In genomic region chr17:75130059-75130631, GRCh38 we compare ENCODE assay signal across 6 cellular contexts. TPM values are rescaled to one million over a fixed set of nuclear protein-coding genes. Genes with fewer than 3 reads are reported as not detected.
DNase-seq lines count a peak whose midpoint lies in the region; ATAC-seq and TF ChIP-seq lines count a peak whose summit lies in the region.

No MANE protein-coding gene starts in this region.

- H3K4me3 ChIP-seq in BLaER1 treated with 17β-estradiol and CSF1 and Interleukin-3, amounts not matched to agents 10 nM and 100 nM, result peak overlapping the region; percentile 71 to 94 (median 82); a peak in 19 of 20 replicates
- peak overlapping the region; percentile 80 for H3K4me3 ChIP-seq in SJSA1
- peak overlapping the region; percentile 62 to 86 for H3K4me3 ChIP-seq in left lung

- POLR2A ChIA-PET in GM10248 (lab: Yijun Ruan, JAX), result interaction anchor here (0.6 kb wide), 1 partner anchor 725 kb away, joined by 11 read pairs; the partner anchor contains the start of gene WBP2

- H3K27ac ChIP-seq in BLaER1 treated with 17β-estradiol and CSF1 and Interleukin-3, amounts not matched to agents 10 nM and 100 nM, result peak overlapping the region in 8 of 11 experiments; percentile 89 to 97 (median 94); a peak in 11 of 22 replicates
- H3K27ac ChIP-seq in SJSA1 (no peak overlapping the region), left lung (peak overlapping the region; percentile 87 to 92)

- H4K20me1 ChIP-seq in BLaER1 treated with 17β-estradiol and CSF1 and Interleukin-3, amounts not matched to agents 10 nM and 100 nM, result peaks cover 5 to 44% (median 25%) of the 10 kb centered on the region in 11 experiments; a peak in 19 of 22 replicates

- H3K4me1 ChIP-seq in BLaER1 treated with 17β-estradiol and CSF1 and Interleukin-3, amounts not matched to agents 10 nM and 100 nM, result peaks cover 37 to 83% (median 54%) of the 10 kb centered on the region in 10 experiments
- H3K4me1 ChIP-seq in SJSA1 (replicated peaks) (peaks cover 32% of the 10 kb centered on the region), left lung (peaks cover 10 to 43% of the 10 kb centered on the region in 2 donors)

- peaks cover 19 to 39% (median 30%) of the 10 kb centered on the region in 11 experiments for H3K36me3 ChIP-seq in BLaER1 treated with 17β-estradiol and CSF1 and Interleukin-3, amounts not matched to agents 10 nM and 100 nM
- H3K36me3 ChIP-seq in SJSA1 (peaks cover 67% of the 10 kb centered on the region), left lung (peaks cover 0 to 26% of the 10 kb centered on the region in 2 donors)

- H3K4me2 ChIP-seq in BLaER1 treated with 17β-estradiol and CSF1 and Interleukin-3, amounts not matched to agents 10 nM and 100 nM, result peak overlapping the region; percentile 78 to 95 (median 91)

- DNase-seq in SJSA1 (ENCODE audit: low read depth in 1 of 2, low spot score in 2 of 2) (no peak), left lung (no peak), amygdala (lab: John Stamatoyannopoulos, UW) (no peak), SHP77 treated with DMSO at 0.1 percent for 48 hours (lab: John Stamatoyannopoulos, UW) (no peak), GM10248 (ENCODE audit: extremely low spot score) (no peak)

- H3K27me3 ChIP-seq in BLaER1 treated with 17β-estradiol and CSF1 and Interleukin-3, amounts not matched to agents 10 nM and 100 nM, result no peaks in the 10 kb centered on the region
- H3K27me3 ChIP-seq in SJSA1 (replicated peaks) (no peaks in the 10 kb centered on the region), left lung (no peaks in the 10 kb centered on the region)

- intact Hi-C loops in left lung (cut with DNase I), result no loop called here

- ATAC-seq in left lung, result no peak

- H3K9me3 ChIP-seq in BLaER1 treated with 17β-estradiol and CSF1 and Interleukin-3, amounts not matched to agents 10 nM and 100 nM (replicated peaks in 1 of 11), result no peaks in the 10 kb centered on the region
- no peaks in the 10 kb centered on the region for H3K9me3 ChIP-seq in SJSA1 (replicated peaks)
- no peaks in the 10 kb centered on the region for H3K9me3 ChIP-seq in left lung

- no peak for TF ChIP-seq CTCF in left lung (IDR thresholded peaks at IDR 0.05)
- TF ChIP-seq CTCF in GM10248 (IDR thresholded peaks at IDR 0.05; ENCODE audit: control extremely low read depth, extremely low read depth, low read depth, missing control alignments), result no peak

- CTCF ChIA-PET in GM10248 (lab: Yijun Ruan, JAX), result interaction anchor here (1.0 to 17.2 kb wide), 16 partner anchors 12 to 211 kb away, joined by 3 to 338 read pairs (median 6); partner anchors contain the start of genes ARMC7, JPT1, MRPL58 and SUMO2

- peak overlapping the region; percentile 89 to 96 (median 92); a peak in 20 of 22 replicates for H3K9ac ChIP-seq in BLaER1 treated with 17β-estradiol and CSF1 and Interleukin-3, amounts not matched to agents 10 nM and 100 nM

RNA-seq across cellular contexts. Expression of gene NT5C, which starts 1.4 kb away (rescaled TPM):
- 130 and 136 TPM in 2 replicates for total RNA-seq in SJSA1 (2014; rRNA removed; shearing (Covaris generic))
- total RNA-seq in left lung, result 10 to 100 TPM; 26.0 to 39.9 TPM

RNA-seq across cellular contexts. Expression of gene ARMC7, which starts 20.4 kb away (rescaled TPM):
- total RNA-seq in SJSA1 (2014; rRNA removed; shearing (Covaris generic)), result 5.3 and 6.6 TPM in 2 replicates
- 10 to 100 TPM; 18.3 to 19.3 TPM for total RNA-seq in left lung

RNA-seq across cellular contexts. Expression of gene JPT1, which starts 24.2 kb away (rescaled TPM):
- 340 and 870 TPM in 2 replicates for total RNA-seq in SJSA1 (2014; rRNA removed; shearing (Covaris generic))
- total RNA-seq in left lung, result 10 to 100 TPM; 65.0 to 97.8 TPM

RNA-seq across cellular contexts. Expression of gene SLC16A5, which starts 42.4 kb away (rescaled TPM):
- total RNA-seq in SJSA1 (2014; rRNA removed; shearing (Covaris generic)), result 0.50 and 0.71 TPM in 2 replicates
- 10 to 100 TPM; 36.8 to 45.1 TPM for total RNA-seq in left lung

RNA-seq across cellular contexts. Expression of gene SUMO2, which starts 52.6 kb away (rescaled TPM):
- 177 and 212 TPM in 2 replicates for total RNA-seq in SJSA1 (2014; rRNA removed; shearing (Covaris generic))
- 100 to 1,000 TPM; 321 to 344 TPM for total RNA-seq in left lung
